In the genomic region with DNA sequence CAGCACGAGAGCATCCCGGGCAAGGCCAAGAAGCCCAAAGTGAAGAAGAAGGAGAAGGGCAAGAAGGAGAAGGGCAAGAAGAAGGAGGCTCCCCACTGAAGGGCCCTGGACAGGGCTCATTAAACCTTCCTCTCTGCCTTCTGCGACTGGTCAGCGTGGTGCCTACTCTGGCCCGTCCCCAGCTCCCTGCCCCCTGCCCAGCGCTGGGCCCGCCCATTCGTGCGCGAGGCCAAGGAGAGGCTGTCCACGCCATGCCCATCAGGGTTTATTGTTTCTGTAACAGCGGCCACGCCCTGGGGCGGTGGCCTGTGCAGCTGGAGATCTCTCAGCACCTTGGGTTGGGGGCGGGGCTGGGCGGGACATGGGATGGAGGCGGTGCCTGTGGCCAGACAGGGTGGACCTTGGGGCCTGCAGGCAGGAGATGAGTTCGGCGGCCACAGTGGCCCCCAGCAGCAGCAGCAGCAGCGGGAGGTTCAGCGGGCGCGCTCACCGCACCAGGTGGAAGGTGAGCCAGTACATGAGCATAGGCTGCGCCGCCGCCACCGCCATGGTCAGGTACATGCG, we compare ENCODE assay signal across 10 cellular contexts. TPM values are rescaled to one million over a fixed set of nuclear protein-coding genes. Genes with fewer than 3 reads are reported as not detected.
A peak's percentile ranks its signal among the peaks of the same experiment; 100 is the strongest.
DNase-seq lines count a peak whose midpoint lies in the region; ATAC-seq and TF ChIP-seq lines count a peak whose summit lies in the region.
"Had no signal": no experiment of that assay in that cellular context is flagged by ENCODE, and none has a peak within 500 bp of the region (broad histone marks: within the 10 kb centered on the region; RNA-seq: fewer than 3 reads in every experiment).

No MANE protein-coding gene starts in this region.

- no peak for TF ChIP-seq CTCF in kidney epithelial cell (IDR thresholded peaks at IDR 0.05; ENCODE audit: insufficient read depth, low read length, poor library complexity, severe bottlenecking)

- in situ Hi-C loops in G401 (cut with HindIII; ENCODE audit: low sequenced_read_pairs) = no loop called here

- H3K27me3 ChIP-seq in kidney epithelial cell (ENCODE audit: control insufficient read depth, insufficient read depth, low read length) = no peaks in the 10 kb centered on the region

- DNase-seq in NCI-H345 (lab: John Stamatoyannopoulos, UW) (peak; percentile 53), NCI-H345 treated with DMSO at 0.1 percent for 48 hours (lab: John Stamatoyannopoulos, UW; ENCODE audit: unreplicated experiment) (no peak), astrocyte of the hippocampus (ENCODE audit: low read depth, low spot score) (peak; percentile 59), kidney epithelial cell (ENCODE audit: low read depth) (peak; percentile 86), activated gamma-delta T cell treated with Interleukin-2 at 50 U/mL for 16 hours (no peak), G401 (ENCODE audit: low spot score) (no peak)
- DNase-seq: activated CD4-positive, alpha-beta T cell treated with anti-CD3 and anti-CD28 coated beads for 1 hour; cortex of kidney had no signal

- ATAC-seq in GM18502 (IDR thresholded peaks at IDR 0.05; ENCODE audit: poor library complexity, unreplicated experiment) = no peak

- 57% methylated on average over 29 of the region's 29 CpGs for WGBS in urinary bladder

- peaks cover 2% of the 10 kb centered on the region for H3K4me1 ChIP-seq in urinary bladder (ENCODE audit: insufficient read depth)

- H3K36me3 ChIP-seq in kidney epithelial cell (ENCODE audit: control insufficient read depth, insufficient read depth, low read length) (no peaks in the 10 kb centered on the region), urinary bladder (ENCODE audit: insufficient read depth) (peaks cover 2% of the 10 kb centered on the region)

- H3K4me3 ChIP-seq in kidney epithelial cell (ENCODE audit: low read depth, low read length) = peak overlapping the region; percentile 57
- peak overlapping the region; percentile 11 for H3K4me3 ChIP-seq in urinary bladder (ENCODE audit: low read depth, low read length)

- peak overlapping the region; percentile 85 for H3K27ac ChIP-seq in urinary bladder (ENCODE audit: low read depth)

RNA-seq across cellular contexts. Expression of a gene that starts 0.9 kb away (rescaled TPM):
- 273 and 300 TPM in 2 replicates for total RNA-seq in kidney epithelial cell
- total RNA-seq in urinary bladder = 36.8 TPM
- polyA plus RNA-seq in urinary bladder = 89.0 TPM
- total RNA-seq in G401 (2014; rRNA removed; shearing (Covaris generic)) = not detected in 2 replicates

RNA-seq across cellular contexts. Expression of a gene that starts 10.8 kb away (rescaled TPM):
- 66.7 and 80.6 TPM in 2 replicates for total RNA-seq in kidney epithelial cell
- total RNA-seq in urinary bladder = 17.7 TPM
- polyA plus RNA-seq in urinary bladder = 34.3 TPM
- total RNA-seq in G401 (2014; rRNA removed; shearing (Covaris generic)) = 114 TPM in 2 replicates

RNA-seq across cellular contexts. Expression of a gene that starts 14.7 kb away (rescaled TPM):
- total RNA-seq in kidney epithelial cell (3.6 and 4.1 TPM in 2 replicates), urinary bladder (11.8 TPM)
- 15.8 TPM for polyA plus RNA-seq in urinary bladder
- 1.2 and 1.4 TPM in 2 replicates for total RNA-seq in G401 (2014; rRNA removed; shearing (Covaris generic))

RNA-seq across cellular contexts. Expression of a gene that starts 30.7 kb away (rescaled TPM):
- total RNA-seq in kidney epithelial cell = 1.2 and 1.7 TPM in 2 replicates
- total RNA-seq in urinary bladder = 4.9 TPM
- 1.3 TPM for polyA plus RNA-seq in urinary bladder
- 0.88 and 6.9 TPM in 2 replicates for total RNA-seq in G401 (2014; rRNA removed; shearing (Covaris generic))

RNA-seq across cellular contexts. Expression of a gene that starts 40.6 kb away (rescaled TPM):
- 591 and 806 TPM in 2 replicates for total RNA-seq in kidney epithelial cell
- total RNA-seq in urinary bladder = 52.0 TPM
- 125 TPM for polyA plus RNA-seq in urinary bladder
- 240 and 383 TPM in 2 replicates for total RNA-seq in G401 (2014; rRNA removed; shearing (Covaris generic))

Comparison
In these comparisons a context has a peak if more than half of its experiments do, and no peak if none do; other contexts are left out.
1. DNase-seq: peak in NCI-H345 (single experiment), astrocyte of the hippocampus (single experiment) and kidney epithelial cell (single experiment); none in NCI-H345 treated with DMSO at 0.1 percent for 48 hours (single experiment), activated gamma-delta T cell treated with Interleukin-2 at 50 U/mL for 16 hours (single experiment) and G401 (single experiment).
2. RNA of a gene that starts 0.9 kb away (total RNA-seq): 273 to 300 TPM in kidney epithelial cell and 36.8 TPM in urinary bladder (single experiment); not detected in G401; every median in the first group is over 10 times any median in the second.